8 cellular contexts compared by ENCODE assay signal in the genomic region with DNA sequence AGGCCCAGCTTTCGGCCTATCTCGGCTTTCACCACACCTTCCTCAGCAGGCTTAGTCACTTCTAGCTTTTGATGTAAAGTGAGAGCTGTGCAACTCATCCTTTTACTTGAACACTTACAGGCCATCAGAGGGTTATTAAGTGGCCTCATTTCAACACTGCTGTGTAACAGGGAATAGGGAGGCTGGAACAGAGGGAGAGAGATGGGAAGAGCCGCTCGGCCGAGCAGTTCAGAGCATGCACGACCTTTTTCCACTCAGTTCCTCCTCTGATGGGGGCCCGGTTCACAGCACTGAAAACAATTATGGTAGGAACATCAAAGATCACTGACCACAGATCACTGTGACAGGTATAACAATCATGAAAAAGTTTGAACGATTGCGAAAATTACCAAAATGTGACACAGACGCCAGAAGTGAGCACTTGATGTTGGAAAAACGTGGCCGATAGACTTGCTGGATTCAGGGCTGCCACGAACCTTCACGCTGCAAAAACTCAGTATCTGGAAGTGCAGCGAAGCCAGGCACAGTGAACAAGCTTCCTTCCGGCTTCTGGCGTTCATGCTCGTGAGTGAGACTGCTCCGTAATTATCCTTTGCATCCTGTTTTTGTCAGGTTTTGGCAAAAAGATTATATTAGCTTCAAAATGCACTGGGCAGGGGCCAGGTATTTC. TPM values are rescaled to one million over a fixed set of nuclear protein-coding genes. Genes with fewer than 3 reads are reported as not detected.
DNase-seq lines count a peak whose midpoint lies in the region; ATAC-seq and TF ChIP-seq lines count a peak whose summit lies in the region.

No MANE protein-coding gene starts in this region.

- peak overlapping the region; percentile 45 for H3K4me3 ChIP-seq in DOHH2 (ENCODE audit: low read length)

- H3K36me3 ChIP-seq in DOHH2 (ENCODE audit: control insufficient read depth, low read length), result no peaks in the 10 kb centered on the region

- H3F3A ChIP-seq in DOHH2 (ENCODE audit: control insufficient read depth, insufficient read depth), result no peaks in the 10 kb centered on the region

- H3K4me3 Mint-ChIP-seq in activated CD4-positive, alpha-beta memory T cell treated with anti-CD3 and anti-CD28 coated beads, Interleukin-2, amount 10 ng/mL, durations not matched to agents 7 days and 5 days, result peak overlapping the region; percentile 18
- H3K4me3 Mint-ChIP-seq in memory B cell, result peak overlapping the region; percentile 73

- peak overlapping the region; percentile 73 for H3K27ac Mint-ChIP-seq in activated CD4-positive, alpha-beta memory T cell treated with anti-CD3 and anti-CD28 coated beads, Interleukin-2, amount 10 ng/mL, durations not matched to agents 7 days and 5 days
- H3K27ac Mint-ChIP-seq in memory B cell, result peak overlapping the region; percentile 72

- peaks cover 25% of the 10 kb centered on the region for H3K79me2 ChIP-seq in DOHH2 (ENCODE audit: control insufficient read depth, low read length)

- H3K9me2 ChIP-seq in DOHH2 (replicated peaks; ENCODE audit: control insufficient read depth, low read length), result no peaks in the 10 kb centered on the region

- peaks cover 14% of the 10 kb centered on the region for H3K4me1 ChIP-seq in DOHH2 (ENCODE audit: control insufficient read depth, low read length)

- H3K27me3 Mint-ChIP-seq in activated CD4-positive, alpha-beta memory T cell treated with anti-CD3 and anti-CD28 coated beads, Interleukin-2, amount 10 ng/mL, durations not matched to agents 7 days and 5 days, result no peaks in the 10 kb centered on the region
- H3K27me3 Mint-ChIP-seq in memory B cell, result no peaks in the 10 kb centered on the region

- POLR2A ChIA-PET in activated CD4-positive, alpha-beta memory T cell treated with anti-CD3 and anti-CD28 coated beads, Interleukin-2, amount 10 ng/mL, durations not matched to agents 7 days and 5 days (lab: Charles Lee), result interaction anchor here (0.7 to 2.6 kb wide), 7 partner anchors 10 to 74 kb away, joined by 3 to 9 read pairs (median 5); no protein-coding TSS in a partner anchor

- H3K9me3 ChIP-seq in DOHH2 (ENCODE audit: control insufficient read depth, insufficient read depth, low read length), result no peaks in the 10 kb centered on the region

- peak overlapping the region; percentile 56 for H3K4me2 ChIP-seq in DOHH2 (ENCODE audit: low read length)

- H3K4me1 Mint-ChIP-seq in activated CD4-positive, alpha-beta memory T cell treated with anti-CD3 and anti-CD28 coated beads, Interleukin-2, amount 10 ng/mL, durations not matched to agents 7 days and 5 days, result peaks cover 40% of the 10 kb centered on the region
- H3K4me1 Mint-ChIP-seq in memory B cell, result peaks cover 17% of the 10 kb centered on the region

- TF ChIP-seq CTCF in DOHH2 (IDR thresholded peaks at IDR 0.05; ENCODE audit: low read depth, low read length, poor library complexity, severe bottlenecking), result no peak

- CTCF ChIA-PET in activated CD4-positive, alpha-beta memory T cell treated with anti-CD3 and anti-CD28 coated beads, Interleukin-2, amount 10 ng/mL, durations not matched to agents 7 days and 5 days (lab: Charles Lee), result interaction anchor here (0.9 to 1.6 kb wide), 5 partner anchors 10 to 83 kb away, joined by 3 to 9 read pairs (median 3); no protein-coding TSS in a partner anchor

- ATAC-seq in GM21529 (IDR thresholded peaks at IDR 0.05; ENCODE audit: unreplicated experiment), result peak; percentile 63
- ATAC-seq in memory B cell (ENCODE audit: low read depth), result peak; percentile 61

- H3K27me3 ChIP-seq in DOHH2 (ENCODE audit: control insufficient read depth, low read length), result no peaks in the 10 kb centered on the region

- H4K20me1 ChIP-seq in DOHH2 (ENCODE audit: control insufficient read depth, insufficient read depth, low read depth, low read length), result no peaks in the 10 kb centered on the region; the same call in 1 of the 2 replicates

- H3K36me3 Mint-ChIP-seq in activated CD4-positive, alpha-beta memory T cell treated with anti-CD3 and anti-CD28 coated beads, Interleukin-2, amount 10 ng/mL, durations not matched to agents 7 days and 5 days (ENCODE audit: low read depth), result peaks cover 32% of the 10 kb centered on the region
- peaks cover 5% of the 10 kb centered on the region for H3K36me3 Mint-ChIP-seq in memory B cell

- H3K9me3 Mint-ChIP-seq in activated CD4-positive, alpha-beta memory T cell treated with anti-CD3 and anti-CD28 coated beads, Interleukin-2, amount 10 ng/mL, durations not matched to agents 7 days and 5 days, result no peaks in the 10 kb centered on the region
- H3K9me3 Mint-ChIP-seq in memory B cell, result no peaks in the 10 kb centered on the region

- peak; percentile 54 for DNase-seq in activated CD4-positive, alpha-beta memory T cell treated with anti-CD3 and anti-CD28 coated beads, Interleukin-2, amount 10 ng/mL, durations not matched to agents 7 days and 5 days
- DNase-seq in memory B cell (ENCODE audit: low spot score in 2 of 2) (no peak), foreskin melanocyte (no peak), ecto neural progenitor cell (ENCODE audit: low spot score) (no peak), SK-N-DZ (ENCODE audit: low spot score) (no peak), DMS53 (lab: John Stamatoyannopoulos, UW) (no peak)

- H3K27ac ChIP-seq in DOHH2 (ENCODE audit: low read depth, low read length), result no peak overlapping the region

RNA-seq across cellular contexts. Expression of a gene that starts 28.6 kb away (rescaled TPM):
- total RNA-seq in activated CD4-positive, alpha-beta memory T cell treated with anti-CD3 and anti-CD28 coated beads, Interleukin-2, amount 10 ng/mL, durations not matched to agents 7 days and 5 days, result 100 to 1,000 TPM; 101 to 102 TPM
- polyA plus RNA-seq in SK-N-DZ (2014; cell fraction: cytosol; rRNA removed), result 9.8 and 11.2 TPM in 2 replicates
- polyA plus RNA-seq in SK-N-DZ (2014; cell fraction: nucleus; rRNA removed), result 9.4 and 14.0 TPM in 2 replicates
